Comparison of ENCODE assay signal across 9 cellular contexts in the genomic region with DNA sequence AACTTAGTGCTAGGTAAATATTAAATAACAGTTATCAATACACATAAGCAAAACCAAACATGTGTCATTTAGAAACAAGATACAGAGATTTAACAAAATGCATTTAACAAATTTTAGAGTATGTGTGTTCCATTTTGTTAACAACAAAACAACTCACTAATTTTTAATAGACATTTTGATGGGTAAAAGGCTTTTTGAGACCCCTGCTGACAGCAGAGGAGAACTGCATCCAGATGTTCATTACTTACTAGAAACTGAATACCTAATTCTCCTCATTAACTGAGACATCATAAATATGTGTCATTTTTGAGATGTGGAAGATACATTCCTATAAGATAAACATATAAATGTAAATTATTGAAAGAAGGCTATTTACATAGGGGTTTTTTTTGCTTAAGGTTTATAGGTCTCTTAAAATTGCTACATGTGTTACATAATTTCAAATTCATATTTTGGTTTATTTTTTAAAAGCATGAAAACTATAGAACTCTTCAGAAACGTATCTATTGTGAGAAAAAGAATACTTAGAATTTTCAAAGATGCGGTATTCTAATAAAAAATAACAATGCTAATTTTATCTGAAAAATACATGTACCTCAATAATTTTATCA.
DNase-seq lines count a peak whose midpoint lies in the region; ATAC-seq and TF ChIP-seq lines count a peak whose summit lies in the region.
"Had no signal": no experiment of that assay in that cellular context is flagged by ENCODE, and none has a peak within 500 bp of the region (broad histone marks: within the 10 kb centered on the region; RNA-seq: fewer than 3 reads in every experiment).

No MANE protein-coding gene starts in this region.

- POLR2A ChIA-PET in naive thymus-derived CD4-positive, alpha-beta T cell (lab: Charles Lee) = no interaction called here

- DNase-seq in NCI-H1092 treated with DMSO at 0.1 percent for 48 hours (lab: John Stamatoyannopoulos, UW) (peak; percentile 52), NCI-H1092 (lab: John Stamatoyannopoulos, UW) (no peak), H9 (no peak), fibroblast of mammary gland (ENCODE audit: low read depth) (peak; percentile 39), testis (no peak), GM19238 (ENCODE audit: insufficient read length, low spot score) (no peak)
- no peak for DNase-seq in naive thymus-derived CD4-positive, alpha-beta T cell

- no CpG with 5 or more reads among the region's 2 CpGs for WGBS in H9 (ENCODE audit: extremely low coverage, insufficient read length, low lambda C conversion rate)
- WGBS in testis, 2 donors = 72 to 73% methylated on average over 2 of the region's 2 CpGs

- H2BK15ac ChIP-seq in H9 (ENCODE audit: low read depth, low read length) = no peak overlapping the region

- H3K9ac ChIP-seq in H9 (ENCODE audit: extremely low read depth, insufficient read length, low read length) (no peak overlapping the region), OCI-LY3 (ENCODE audit: low read length) (no peak overlapping the region)
- H3K9ac ChIP-seq: BLaER1 treated with 17β-estradiol and CSF1 and Interleukin-3, amounts not matched to agents 10 nM and 100 nM had no signal

- H3K27ac Mint-ChIP-seq in H9 = no peak overlapping the region
- no peak overlapping the region for H3K27ac Mint-ChIP-seq in naive thymus-derived CD4-positive, alpha-beta T cell

- H3K23me2 ChIP-seq in H9 (ENCODE audit: insufficient read length, low read depth, low read length, poor library complexity, severe bottlenecking) = no peaks in the 10 kb centered on the region

- H4K20me1 ChIP-seq in H9 (ENCODE audit: control insufficient read depth, insufficient read depth, insufficient read length) = no peaks in the 10 kb centered on the region
- no peaks in the 10 kb centered on the region for H4K20me1 ChIP-seq in OCI-LY3 (ENCODE audit: insufficient read depth, low read length)
- H4K20me1 ChIP-seq: BLaER1 treated with 17β-estradiol and CSF1 and Interleukin-3, amounts not matched to agents 10 nM and 100 nM had no signal

- H3K27ac ChIP-seq in H9 (ENCODE audit: insufficient read length, low read depth, low read length) = no peak overlapping the region
- H3K27ac ChIP-seq in OCI-LY3 (ENCODE audit: low read length) = no peak overlapping the region
- no peak overlapping the region for H3K27ac ChIP-seq in testis
- H3K27ac ChIP-seq in naive thymus-derived CD4-positive, alpha-beta T cell (ENCODE audit: low read depth, low read length) = no peak overlapping the region
- H3K27ac ChIP-seq: BLaER1 treated with 17β-estradiol and CSF1 and Interleukin-3, amounts not matched to agents 10 nM and 100 nM had no signal

- no peaks in the 10 kb centered on the region; a peak in 1 of 7 replicates for H3K36me3 Mint-ChIP-seq in H9 (ENCODE audit: insufficient read depth in 1 of 3, low read depth in 3 of 3)
- H3K36me3 Mint-ChIP-seq in naive thymus-derived CD4-positive, alpha-beta T cell = no peaks in the 10 kb centered on the region

- no peak for ATAC-seq in naive thymus-derived CD4-positive, alpha-beta T cell

- no peak overlapping the region for H3K4me3 Mint-ChIP-seq in H9
- H3K4me3 Mint-ChIP-seq in naive thymus-derived CD4-positive, alpha-beta T cell = no peak overlapping the region

- no peak overlapping the region for H2AFZ ChIP-seq in H9 (ENCODE audit: low read length)
- no peak overlapping the region for H2AFZ ChIP-seq in OCI-LY3 (ENCODE audit: low read depth, low read length)

- H4K5ac ChIP-seq in H9 (ENCODE audit: insufficient read length, low read depth, low read length) = no peak overlapping the region

- no peak overlapping the region for H3K56ac ChIP-seq in H9 (ENCODE audit: insufficient read length, low read depth, low read length)

- H3K4ac ChIP-seq in H9 (ENCODE audit: low read depth, low read length) = no peak overlapping the region

- H3K27me3 Mint-ChIP-seq in H9 (ENCODE audit: low read depth) = no peaks in the 10 kb centered on the region
- H3K27me3 Mint-ChIP-seq in naive thymus-derived CD4-positive, alpha-beta T cell = no peaks in the 10 kb centered on the region

- no peak overlapping the region for H2AK5ac ChIP-seq in H9 (ENCODE audit: insufficient read length, low read length)

- no peaks in the 10 kb centered on the region for H3K27me3 ChIP-seq in H9 (ENCODE audit: insufficient read depth, low read length)
- no peaks in the 10 kb centered on the region; the same call in 1 of the 2 replicates for H3K27me3 ChIP-seq in OCI-LY3 (ENCODE audit: low read depth, low read length)
- H3K27me3 ChIP-seq in testis = no peaks in the 10 kb centered on the region
- H3K27me3 ChIP-seq in naive thymus-derived CD4-positive, alpha-beta T cell (ENCODE audit: control insufficient read depth in 2 of 2, insufficient read depth in 2 of 2, low read length in 2 of 2) = no peaks in the 10 kb centered on the region
- H3K27me3 ChIP-seq: BLaER1 treated with 17β-estradiol and CSF1 and Interleukin-3, amounts not matched to agents 10 nM and 100 nM had no signal

- peaks cover 0 to 7% of the 10 kb centered on the region in 2 experiments; a peak in 1 of 5 replicates for H3K9me3 Mint-ChIP-seq in H9
- peaks cover 0 to 8% (median 1%) of the 10 kb centered on the region in 11 donors for H3K9me3 Mint-ChIP-seq in naive thymus-derived CD4-positive, alpha-beta T cell

- H3K4me3 ChIP-seq in OCI-LY3 (ENCODE audit: low read length) (no peak overlapping the region), fibroblast of mammary gland (ENCODE audit: control insufficient read depth, low read depth, low read length) (no peak overlapping the region), testis (no peak overlapping the region)
- H3K4me3 ChIP-seq in naive thymus-derived CD4-positive, alpha-beta T cell (ENCODE audit: low read length) = no peak overlapping the region
- H3K4me3 ChIP-seq: BLaER1 treated with 17β-estradiol and CSF1 and Interleukin-3, amounts not matched to agents 10 nM and 100 nM had no signal

- H3K4me1 ChIP-seq in H9 (ENCODE audit: insufficient read depth, low read length) (no peaks in the 10 kb centered on the region), OCI-LY3 (ENCODE audit: low read length) (peaks cover 40% of the 10 kb centered on the region), testis (no peaks in the 10 kb centered on the region)
- H3K4me1 ChIP-seq in naive thymus-derived CD4-positive, alpha-beta T cell (ENCODE audit: control insufficient read depth in 2 of 2, insufficient read depth in 2 of 2, low read length in 2 of 2) = no peaks in the 10 kb centered on the region

- no peaks in the 10 kb centered on the region for H3K79me2 ChIP-seq in H9 (ENCODE audit: insufficient read depth, low read length)
- H3K79me2 ChIP-seq in OCI-LY3 (ENCODE audit: low read length) = no peaks in the 10 kb centered on the region

- H3K14ac ChIP-seq in H9 (ENCODE audit: insufficient read depth, low read length) = no peak overlapping the region

- no peak overlapping the region for H3T11ph ChIP-seq in H9 (ENCODE audit: low read length)

- H3K9me3 ChIP-seq in H9 (ENCODE audit: control insufficient read depth, low read depth, low read length) (no peaks in the 10 kb centered on the region), OCI-LY3 (ENCODE audit: insufficient read depth, low read length) (no peaks in the 10 kb centered on the region), testis (no peaks in the 10 kb centered on the region)
- H3K9me3 ChIP-seq in naive thymus-derived CD4-positive, alpha-beta T cell (ENCODE audit: control insufficient read depth in 2 of 3, low read length in 3 of 3) = no peaks in the 10 kb centered on the region
- H3K9me3 ChIP-seq: BLaER1 treated with 17β-estradiol and CSF1 and Interleukin-3, amounts not matched to agents 10 nM and 100 nM had no signal

- no peak overlapping the region for H3K23ac ChIP-seq in H9 (ENCODE audit: insufficient read length, low read depth, low read length)

- CTCF ChIA-PET in naive thymus-derived CD4-positive, alpha-beta T cell (lab: Charles Lee) = no interaction called here

- peaks cover 4 to 5% of the 10 kb centered on the region in 2 experiments for H3K4me1 Mint-ChIP-seq in H9
- H3K4me1 Mint-ChIP-seq in naive thymus-derived CD4-positive, alpha-beta T cell = no peaks in the 10 kb centered on the region

- H3K4me2 ChIP-seq in H9 (ENCODE audit: insufficient read depth, insufficient read length, low read length) = no peak overlapping the region
- H3K4me2 ChIP-seq in OCI-LY3 (ENCODE audit: low read length) = peak overlapping the region; percentile 22; the same call in 1 of the 2 replicates
- H3K4me2 ChIP-seq: BLaER1 treated with 17β-estradiol and CSF1 and Interleukin-3, amounts not matched to agents 10 nM and 100 nM had no signal

- H2BK20ac ChIP-seq in H9 (ENCODE audit: low read depth, low read length, poor library complexity, severe bottlenecking) = no peak overlapping the region

- TF ChIP-seq CTCF in H9 (conservative IDR thresholded peaks at IDR 0.05) (peak; percentile 87), OCI-LY3 (IDR thresholded peaks at IDR 0.05; ENCODE audit: low read depth, low read length) (peak; percentile 84), fibroblast of mammary gland (conservative IDR thresholded peaks at IDR 0.05; ENCODE audit: control insufficient read depth, insufficient read depth, low read depth, low read length) (peak; percentile 88), testis (IDR thresholded peaks at IDR 0.05) (peak; percentile 35 to 68 (median 47))

- no peak overlapping the region for H2BK12ac ChIP-seq in H9 (ENCODE audit: insufficient read length, low read depth, low read length)

- H3K36me3 ChIP-seq in OCI-LY3 (replicated peaks; ENCODE audit: low read depth, low read length) = no peaks in the 10 kb centered on the region
- H3K36me3 ChIP-seq in testis (ENCODE audit: low read depth, missing control alignments) = no peaks in the 10 kb centered on the region
- H3K36me3 ChIP-seq in naive thymus-derived CD4-positive, alpha-beta T cell (ENCODE audit: control insufficient read depth in 2 of 3, insufficient read depth in 3 of 3, low read length in 3 of 3) = no peaks in the 10 kb centered on the region
- H3K36me3 ChIP-seq: BLaER1 treated with 17β-estradiol and CSF1 and Interleukin-3, amounts not matched to agents 10 nM and 100 nM had no signal

- intact Hi-C loops in testis (cut with DNase I; ENCODE audit: low total_unique reads) = no loop called here
- intact Hi-C loops in naive thymus-derived CD4-positive, alpha-beta T cell (cut with micrococcal nuclease) = loop anchor here in 1 of 2 donors (1.0 to 2.0 kb wide), 2 partner anchors 701 to 949 kb away; no protein-coding TSS in a partner anchor

- no peak overlapping the region for H4K8ac ChIP-seq in H9 (replicated peaks; ENCODE audit: insufficient read length, low read depth, low read length)

- H3K79me1 ChIP-seq in H9 (ENCODE audit: insufficient read depth, low read depth, low read length, poor library complexity, severe bottlenecking) = no peaks in the 10 kb centered on the region

- no peak for TF ChIP-seq POLR2A in testis (IDR thresholded peaks at IDR 0.05)

- H3K18ac ChIP-seq in H9 (ENCODE audit: insufficient read length, low read depth, low read length) = no peak overlapping the region

- no peak overlapping the region for H4K91ac ChIP-seq in H9 (ENCODE audit: insufficient read length, low read depth, low read length)

- no peak overlapping the region for H2BK5ac ChIP-seq in H9 (ENCODE audit: insufficient read length, low read length)

- no peak overlapping the region for H2BK120ac ChIP-seq in H9 (ENCODE audit: low read depth, low read length, poor library complexity, severe bottlenecking)

Comparison
In these comparisons a context has a peak if more than half of its experiments do, and no peak if none do; other contexts are left out.
1. DNase-seq: peak in NCI-H1092 treated with DMSO at 0.1 percent for 48 hours (single experiment) and fibroblast of mammary gland (single experiment); none in NCI-H1092 (single experiment), H9 (single experiment), testis (single experiment), naive thymus-derived CD4-positive, alpha-beta T cell (0 of 9) and GM19238 (single experiment).
2. Peak in every context shown above with its lines, with median percentiles within 50 percentile points of each other: CTCF ChIP-seq.